In genomic region chr2:127397568-127398238, GRCh38 we compare ENCODE assay signal across 1 cellular context.
TF ChIP-seq lines count a peak whose summit lies in the region.

No MANE protein-coding gene starts in this region.

TF ChIP-seq in GM12878, 131 proteins besides CTCF, POLR2A, EP300 and RAD21 (continued from another document):
- no peak for TF ChIP-seq BCLAF1 (IDR thresholded peaks at IDR 0.05)
- TF ChIP-seq SMAD1 (IDR thresholded peaks at IDR 0.05; ENCODE audit: low read depth, partially characterized antibody): no peak
- TF ChIP-seq FOXK2 (IDR thresholded peaks at IDR 0.05): no peak
- TF ChIP-seq MTA3 (IDR thresholded peaks at IDR 0.05; ENCODE audit: borderline replicate concordance, low read length): no peak
- no peak for TF ChIP-seq KAT2A (conservative IDR thresholded peaks at IDR 0.05; ENCODE audit: control insufficient read depth, low read depth, low read length)
- no peak for TF ChIP-seq IRF4 (IDR thresholded peaks at IDR 0.05; ENCODE audit: low read depth, low read length)
- no peak for TF ChIP-seq GATAD2B (conservative IDR thresholded peaks at IDR 0.05; ENCODE audit: low read depth)
- no peak for TF ChIP-seq GABPA (IDR thresholded peaks at IDR 0.05; ENCODE audit: low read depth)
- no peak for TF ChIP-seq SUPT20H (IDR thresholded peaks at IDR 0.05; ENCODE audit: borderline replicate concordance, control insufficient read depth, low read depth, low read length)
- TF ChIP-seq CREB1 (IDR thresholded peaks at IDR 0.05; ENCODE audit: low read depth): no peak
- no peak for TF ChIP-seq ZNF687 (IDR thresholded peaks at IDR 0.05)
- TF ChIP-seq CHD1 (IDR thresholded peaks at IDR 0.05; ENCODE audit: low read depth, low read length): no peak
- no peak for TF ChIP-seq ATF2 (IDR thresholded peaks at IDR 0.05; ENCODE audit: low read length)
- no peak for TF ChIP-seq EGR1 (IDR thresholded peaks at IDR 0.05; ENCODE audit: borderline replicate concordance in 1 of 2, low read depth in 2 of 2, low read length in 2 of 2)
- no peak for TF ChIP-seq SMAD5 (IDR thresholded peaks at IDR 0.05; ENCODE audit: low read depth)
- TF ChIP-seq BACH1 (IDR thresholded peaks at IDR 0.05; ENCODE audit: borderline replicate concordance): no peak
- no peak for TF ChIP-seq DPF2 (IDR thresholded peaks at IDR 0.05)
- no peak for TF ChIP-seq POU2F2 (IDR thresholded peaks at IDR 0.05; ENCODE audit: borderline replicate concordance, low read depth, low read length)
- TF ChIP-seq STAT3 (IDR thresholded peaks at IDR 0.05; ENCODE audit: low read depth, low read length): no peak
